In genomic region chr15:78056714-78057269, GRCh38 we compare ENCODE assay signal across 9 cellular contexts. TPM values are rescaled to one million over a fixed set of nuclear protein-coding genes. Genes with fewer than 3 reads are reported as not detected.
DNase-seq lines count a peak whose midpoint lies in the region; ATAC-seq and TF ChIP-seq lines count a peak whose summit lies in the region.
"Had no signal": no experiment of that assay in that cellular context is flagged by ENCODE, and none has a peak within 500 bp of the region (broad histone marks: within the 10 kb centered on the region; RNA-seq: fewer than 3 reads in every experiment).

No MANE protein-coding gene starts in this region.

- H3K4me3 ChIP-seq in left lung (no peak overlapping the region), aorta (ENCODE audit: low read length in 2 of 2) (no peak overlapping the region)

- no peaks in the 10 kb centered on the region for H3K9me3 Mint-ChIP-seq in activated naive CD8-positive, alpha-beta T cell treated with anti-CD3 and anti-CD28 coated beads, Interleukin-2, amount 50 U/mL, for 24 hours

- H3K36me3 ChIP-seq in left lung: peaks cover 0 to 10% of the 10 kb centered on the region in 2 donors
- H3K36me3 ChIP-seq in aorta (ENCODE audit: control insufficient read depth in 1 of 2, insufficient read depth in 2 of 2, low read length in 1 of 2): peaks cover 3 to 4% of the 10 kb centered on the region in 2 donors

- peak; percentile 1 for ATAC-seq in activated naive CD8-positive, alpha-beta T cell treated with anti-CD3 and anti-CD28 coated beads, Interleukin-2, amount 50 U/mL, for 24 hours
- peak; percentile 78 for ATAC-seq in left lung
- ATAC-seq in aorta (ENCODE audit: low FRiP score): peak; percentile 59
- ATAC-seq in GM21367 (IDR thresholded peaks at IDR 0.05; ENCODE audit: unreplicated experiment): no peak

- H3K27me3 ChIP-seq in left lung (no peaks in the 10 kb centered on the region), aorta (ENCODE audit: control insufficient read depth in 1 of 2, insufficient read depth in 2 of 2, low read length in 1 of 2) (no peaks in the 10 kb centered on the region)

- H3K4me1 Mint-ChIP-seq in activated naive CD8-positive, alpha-beta T cell treated with anti-CD3 and anti-CD28 coated beads, Interleukin-2, amount 50 U/mL, for 24 hours: peaks cover 90% of the 10 kb centered on the region

- 35 to 36% methylated on average over 2 of the region's 2 CpGs for WGBS in aorta, 2 donors

- intact Hi-C loops in left lung (cut with DNase I): no loop called here
- intact Hi-C loops in aorta (cut with DNase I): no loop called here

- H3K27me3 Mint-ChIP-seq in activated naive CD8-positive, alpha-beta T cell treated with anti-CD3 and anti-CD28 coated beads, Interleukin-2, amount 50 U/mL, for 24 hours: no peaks in the 10 kb centered on the region

- H3K36me3 Mint-ChIP-seq in activated naive CD8-positive, alpha-beta T cell treated with anti-CD3 and anti-CD28 coated beads, Interleukin-2, amount 50 U/mL, for 24 hours (ENCODE audit: low read depth): peaks cover 21% of the 10 kb centered on the region

- no peak for TF ChIP-seq CTCF in left lung (IDR thresholded peaks at IDR 0.05)

- H3K27ac Mint-ChIP-seq in activated naive CD8-positive, alpha-beta T cell treated with anti-CD3 and anti-CD28 coated beads, Interleukin-2, amount 50 U/mL, for 24 hours: peak overlapping the region; percentile 91

- H3K27ac ChIP-seq in left lung (peak overlapping the region; percentile 68 to 82), aorta (ENCODE audit: low read depth in 1 of 2, low read length in 2 of 2) (peak overlapping the region in 1 of 2 donors; percentile 56)

- H3K9me3 ChIP-seq in left lung (no peaks in the 10 kb centered on the region), aorta (ENCODE audit: control insufficient read depth, low read length) (no peaks in the 10 kb centered on the region)

- DNase-seq in COLO668 (lab: John Stamatoyannopoulos, UW; ENCODE audit: unreplicated experiment) (peak; percentile 27), LHCN-M2 (ENCODE audit: low read depth) (peak; percentile 80), left lung (no peak), aorta (peak in 1 of 2 donors; percentile 64), NCI-H1436 (lab: John Stamatoyannopoulos, UW) (no peak), RKO (ENCODE audit: low spot score) (no peak)
- DNase-seq in activated naive CD8-positive, alpha-beta T cell treated with anti-CD3 and anti-CD28 coated beads, Interleukin-2, amount 50 U/mL, for 24 hours: no peak

- H3K4me3 Mint-ChIP-seq in activated naive CD8-positive, alpha-beta T cell treated with anti-CD3 and anti-CD28 coated beads, Interleukin-2, amount 50 U/mL, for 24 hours: peak overlapping the region; percentile 41

- peaks cover 38 to 95% of the 10 kb centered on the region in 2 donors for H3K4me1 ChIP-seq in left lung
- H3K4me1 ChIP-seq in aorta (ENCODE audit: control insufficient read depth in 1 of 2, insufficient read depth in 2 of 2, low read length in 2 of 2): no peaks in the 10 kb centered on the region

RNA-seq across cellular contexts. Expression of gene TBC1D2B, which starts 20.7 kb away (rescaled TPM):
- total RNA-seq in LHCN-M2 (2014; rRNA removed) (26.9 and 30.6 TPM in 2 replicates), left lung (10 to 100 TPM; 56.2 to 64.9 TPM), aorta (100 to 1,000 TPM in 1 of 2 donors, 10 to 100 TPM in 1; 49.0 to 109 TPM)
- 25.5 TPM for polyA plus RNA-seq in LHCN-M2 (2012)
- 10 to 100 TPM in 1 of 2 donors, 1 to 10 TPM in 1; 9.8 to 57.5 TPM for polyA plus RNA-seq in aorta

RNA-seq across cellular contexts. Expression of gene SH2D7, which starts 35.6 kb away (rescaled TPM):
- not detected in 2 replicates for total RNA-seq in LHCN-M2 (2014; rRNA removed)
- polyA plus RNA-seq in LHCN-M2 (2012): 0.04 TPM
- not detected for total RNA-seq in left lung
- not detected for total RNA-seq in aorta
- 1 to 10 TPM in 1 of 2 donors, not detected in 1; 1.0 TPM for polyA plus RNA-seq in aorta
- total RNA-seq: H1 had no signal
- polyA plus RNA-seq: H1 had no signal

Comparison
In these comparisons a context has a peak if more than half of its experiments do, and no peak if none do; other contexts are left out.
1. DNase-seq: peak in COLO668 (single experiment) and LHCN-M2 (single experiment); none in activated naive CD8-positive, alpha-beta T cell treated with anti-CD3 and anti-CD28 coated beads, Interleukin-2, amount 50 U/mL, for 24 hours (single experiment), left lung (0 of 2), NCI-H1436 (single experiment) and RKO (single experiment).